In genomic region chr11:72221386-72221785, GRCh38 we compare ENCODE assay signal across 1 cellular context.
TF ChIP-seq lines count a peak whose summit lies in the region.

No MANE protein-coding gene starts in this region.

TF ChIP-seq in K562, 482 proteins besides CTCF, POLR2A, EP300 and RAD21:
- TF ChIP-seq ZNF766 (CRISPR knock-in tag; conservative IDR thresholded peaks at IDR 0.05) (no peak), SPI1 (IDR thresholded peaks at IDR 0.05; ENCODE audit: borderline replicate concordance, low read depth, low read length) (peak; percentile 65; the same call in 1 of the 2 replicates)
